ENCODE assay signal across 8 cellular contexts in the genomic region with DNA sequence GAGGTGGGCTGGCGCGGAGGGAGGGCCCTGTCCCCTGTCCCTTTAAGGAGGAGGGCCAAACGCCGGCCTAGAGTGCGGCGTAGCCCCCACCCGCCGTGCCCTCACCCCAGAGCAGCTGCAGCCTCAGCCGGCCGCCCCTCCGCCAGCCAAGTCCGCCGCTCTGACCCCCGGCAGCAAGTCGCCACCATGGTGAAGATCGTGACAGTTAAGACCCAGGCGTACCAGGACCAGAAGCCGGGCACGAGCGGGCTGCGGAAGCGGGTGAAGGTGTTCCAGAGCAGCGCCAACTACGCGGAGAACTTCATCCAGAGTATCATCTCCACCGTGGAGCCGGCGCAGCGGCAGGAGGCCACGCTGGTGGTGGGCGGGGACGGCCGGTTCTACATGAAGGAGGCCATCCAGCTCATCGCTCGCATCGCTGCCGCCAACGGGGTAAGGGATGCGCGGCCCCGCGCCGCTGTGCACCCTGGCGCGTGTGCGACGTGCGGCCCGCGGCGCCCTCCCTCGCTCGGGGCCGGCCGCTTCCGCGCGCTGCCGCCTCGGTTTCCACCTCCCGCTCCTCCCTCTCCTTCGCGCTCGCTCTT. TPM values are rescaled to one million over a fixed set of nuclear protein-coding genes. Genes with fewer than 3 reads are reported as not detected.
A peak's percentile ranks its signal among the peaks of the same experiment; 100 is the strongest.
DNase-seq lines count a peak whose midpoint lies in the region; TF ChIP-seq lines count a peak whose summit lies in the region.

A gene (plus strand): TSS at position 109 of the 584 bp plus-strand sequence. CDS start 78 bp downstream, at position 187.

- H3K27ac ChIP-seq in cardiac muscle cell (peak within 1 kb of the TSS; percentile 87), transverse colon (peak within 1 kb of the TSS; percentile 95 to 97 (median 96))

- 1% methylated on average over 55 of the region's 64 CpGs; no CpG with 5 or more reads in 1 of the 2 donors for WGBS in transverse colon (ENCODE audit: low coverage in 1 of 2), 2 donors

- DNase-seq in GM03348 (ENCODE audit: low spot score) (peak; percentile 92), HAP-1 (ENCODE audit: low spot score in 2 of 2) (peak; percentile 46 to 81), MG63 (peak; percentile 80), SKM-1 treated with dmso at 0.1 percent for 144 hours (lab: John Stamatoyannopoulos, UW; ENCODE audit: unreplicated experiment) (peak; percentile 63), cardiac muscle cell (ENCODE audit: low read depth in 1 of 2, low spot score in 1 of 2) (peak; percentile 85 to 89), pons (ENCODE audit: low spot score) (peak; percentile 58), transverse colon (peak; percentile 75)
- DNase-seq in activated naive CD8-positive, alpha-beta T cell treated with anti-CD3 and anti-CD28 coated beads, Interleukin-2, amount 50 U/mL, for 16 hours (ENCODE audit: low read depth, low spot score), result peak; percentile 42

- H3K27me3 ChIP-seq in HAP-1 (ENCODE audit: low read depth), result no peaks in the 10 kb centered on the region
- H3K27me3 ChIP-seq in MG63, result no peaks in the 10 kb centered on the region
- no peaks in the 10 kb centered on the region for H3K27me3 ChIP-seq in cardiac muscle cell
- H3K27me3 ChIP-seq in transverse colon, result no peaks in the 10 kb centered on the region

- TF ChIP-seq CTCF in cardiac muscle cell (IDR thresholded peaks at IDR 0.05; ENCODE audit: low read depth, low read length) (no peak), transverse colon (IDR thresholded peaks at IDR 0.05) (no peak)

- TF ChIP-seq EP300 in transverse colon (IDR thresholded peaks at IDR 0.05; ENCODE audit: low read depth), result no peak

- peak; percentile 73 for TF ChIP-seq POLR2A in transverse colon (IDR thresholded peaks at IDR 0.05)

- H3K36me3 ChIP-seq in HAP-1 (replicated peaks), result no peaks in the 10 kb centered on the region
- H3K36me3 ChIP-seq in MG63, result no peaks in the 10 kb centered on the region
- H3K36me3 ChIP-seq in cardiac muscle cell, result peaks cover 6% of the 10 kb centered on the region
- H3K36me3 ChIP-seq in transverse colon, result no peaks in the 10 kb centered on the region

- H3K4me1 ChIP-seq in HAP-1 (peaks cover 4% of the 10 kb centered on the region; the same call in 1 of the 2 replicates), cardiac muscle cell (ENCODE audit: low read depth) (peaks cover 19% of the 10 kb centered on the region), transverse colon (peaks cover 0 to 31% (median 22%) of the 10 kb centered on the region in 4 donors)

- intact Hi-C loops in transverse colon (cut with DNase I; ENCODE audit: low total_unique reads), result no loop called here

- in situ Hi-C loops in HAP-1 (cut with MboI; ENCODE audit: low sequenced_read_pairs) (no loop called here), transverse colon (cut with MboI; ENCODE audit: low pct_ligation_motif_present in 1 of 4, low pct_unique_long_range_greater_than_20kb in 1 of 4, low sequenced_read_pairs in 3 of 4) (no loop called here)

- peak within 1 kb of the TSS; percentile 69 for H3K4me3 ChIP-seq in HAP-1
- peak within 1 kb of the TSS; percentile 82 for H3K4me3 ChIP-seq in MG63
- H3K4me3 ChIP-seq in cardiac muscle cell, result peak within 1 kb of the TSS; percentile 63
- H3K4me3 ChIP-seq in transverse colon, result peak within 1 kb of the TSS; percentile 49 to 85 (median 81)

- H3K9me3 ChIP-seq in HAP-1, result no peaks in the 10 kb centered on the region
- H3K9me3 ChIP-seq in MG63, result no peaks in the 10 kb centered on the region
- H3K9me3 ChIP-seq in cardiac muscle cell (ENCODE audit: low read depth), result no peaks in the 10 kb centered on the region
- H3K9me3 ChIP-seq in transverse colon, result no peaks in the 10 kb centered on the region

RNA-seq across cellular contexts. Expression of the gene that starts here (rescaled TPM):
- total RNA-seq in MG63 (2014; rRNA removed; shearing (Covaris generic); ENCODE audit: low replicate concordance), result 15.9 and 19.8 TPM in 2 replicates
- 344 and 361 TPM in 2 replicates for total RNA-seq in cardiac muscle cell
- 264 and 277 TPM in 2 replicates for polyA plus RNA-seq in cardiac muscle cell
- total RNA-seq in transverse colon, result 100 to 1,000 TPM in 2 of 4 donors, 10 to 100 TPM in 2; 45.0 to 144 (median 103) TPM

Comparison
In these comparisons a context has a peak if more than half of its experiments do, and no peak if none do; other contexts are left out.
1. Peak in every context shown above with its lines: DNase-seq, H3K4me3 ChIP-seq and H3K27ac ChIP-seq.
2. DNase-seq: peak in every context shown above with its lines; median percentile 92 in GM03348; 87 in cardiac muscle cell; 80 in MG63; 75 in transverse colon; 64 in HAP-1; 63 in SKM-1 treated with dmso at 0.1 percent for 144 hours; 58 in pons; 42 in activated naive CD8-positive, alpha-beta T cell treated with anti-CD3 and anti-CD28 coated beads, Interleukin-2, amount 50 U/mL, for 16 hours.